In genomic region chr14:37466003-37466622, GRCh38 we compare ENCODE assay signal across 35 cellular contexts.
DNase-seq lines count a peak whose midpoint lies in the region; ATAC-seq, FAIRE-seq and TF ChIP-seq lines count a peak whose summit lies in the region.
"Had no signal": no experiment of that assay in that cellular context is flagged by ENCODE, and none has a peak within 500 bp of the region (broad histone marks: within the 10 kb centered on the region; RNA-seq: fewer than 3 reads in every experiment).

No MANE protein-coding gene starts in this region.

- H3K4me1 ChIP-seq in endothelial cell of umbilical vein (ENCODE audit: control insufficient read depth, extremely low read depth, insufficient read depth, low read length): no peaks in the 10 kb centered on the region
- H3K4me1 ChIP-seq in lower lobe of right lung: no peaks in the 10 kb centered on the region
- peaks cover 0 to 23% (median 0%) of the 10 kb centered on the region in 3 donors for H3K4me1 ChIP-seq in esophagus squamous epithelium
- H3K4me1 ChIP-seq: parathyroid adenoma, right atrium auricular region, spleen, thyroid gland had no signal

- in situ Hi-C loops in brain microvascular endothelial cell (cut with HindIII; ENCODE audit: low pct_ligation_motif_present, low sequenced_read_pairs): no loop called here

- H3K9me3 ChIP-seq in endothelial cell of umbilical vein (replicated peaks; ENCODE audit: control insufficient read depth, insufficient read depth, low read length): no peaks in the 10 kb centered on the region
- H3K9me3 ChIP-seq in lower lobe of right lung: no peaks in the 10 kb centered on the region
- H3K9me3 ChIP-seq in esophagus squamous epithelium: peaks cover 0 to 1% (median 0%) of the 10 kb centered on the region in 3 donors
- H3K9me3 ChIP-seq: thyroid gland had no signal

- peak; percentile 59 for FAIRE-seq in endothelial cell of umbilical vein (lab: Jason Lieb, UNC)
- FAIRE-seq: H1, HTR-8/SVneo, K562, RCC 7860 had no signal

- peak; percentile 59 to 63 for ATAC-seq in lower lobe of right lung
- ATAC-seq: activated T-helper 17 cell treated with anti-CD3 and anti-CD28 coated beads, Interleukin-2, amount 50 U/mL, for 72 hours; K562; stimulated activated naive CD8-positive, alpha-beta T cell treated with anti-CD3 and anti-CD28 coated beads, Interleukin-15, amount 100 ng/mL, for 72 hours had no signal

- H4K20me1 ChIP-seq in endothelial cell of umbilical vein (replicated peaks; ENCODE audit: control insufficient read depth, extremely low read depth, insufficient read depth, low read length): no peaks in the 10 kb centered on the region

- no peaks in the 10 kb centered on the region for H3K9me1 ChIP-seq in endothelial cell of umbilical vein (replicated peaks; ENCODE audit: control insufficient read depth, extremely low read depth, insufficient read depth, low read length)

- no peaks in the 10 kb centered on the region for H3K36me3 ChIP-seq in endothelial cell of umbilical vein (ENCODE audit: control insufficient read depth in 2 of 2, extremely low read depth in 1 of 2, insufficient read depth in 2 of 2, low read length in 2 of 2)
- H3K36me3 ChIP-seq in lower lobe of right lung: no peaks in the 10 kb centered on the region
- H3K36me3 ChIP-seq in brain microvascular endothelial cell (replicated peaks): no peaks in the 10 kb centered on the region
- no peaks in the 10 kb centered on the region for H3K36me3 ChIP-seq in esophagus squamous epithelium
- H3K36me3 ChIP-seq: right atrium auricular region, spleen, thyroid gland had no signal

- POLR2A ChIA-PET in endothelial cell of umbilical vein (lab: Charles Lee): no interaction called here

- no peak overlapping the region for H3K4me3 ChIP-seq in endothelial cell of umbilical vein (replicated peaks in 1 of 3; ENCODE audit: insufficient read depth in 1 of 3, low read depth in 1 of 3, low read length in 3 of 3)
- no peak overlapping the region for H3K4me3 ChIP-seq in lower lobe of right lung
- H3K4me3 ChIP-seq in brain microvascular endothelial cell (ENCODE audit: low read depth, low read length): no peak overlapping the region
- no peak overlapping the region for H3K4me3 ChIP-seq in esophagus squamous epithelium
- H3K4me3 ChIP-seq: dorsolateral prefrontal cortex, K562, right atrium auricular region, spleen, thyroid gland had no signal

- peak overlapping the region; percentile 77 for H3K27ac Mint-ChIP-seq in type B pancreatic cell
- H3K27ac Mint-ChIP-seq: activated T-helper 17 cell treated with anti-CD3 and anti-CD28 coated beads, Interleukin-2, amount 50 U/mL, for 72 hours; brain; CD14-positive monocyte; memory B cell; stimulated activated naive CD8-positive, alpha-beta T cell treated with anti-CD3 and anti-CD28 coated beads, Interleukin-15, amount 100 ng/mL, for 72 hours had no signal

- H3K27ac ChIP-seq in endothelial cell of umbilical vein (ENCODE audit: insufficient read depth, low read depth, low read length) (no peak overlapping the region), lower lobe of right lung (no peak overlapping the region), brain microvascular endothelial cell (no peak overlapping the region), esophagus squamous epithelium (peak overlapping the region in 2 of 4 donors; percentile 40 to 65)
- H3K27ac ChIP-seq: dorsolateral prefrontal cortex, parathyroid adenoma, right atrium auricular region, spleen, thyroid gland had no signal

- no peak overlapping the region for H3K4me2 ChIP-seq in endothelial cell of umbilical vein (ENCODE audit: insufficient read depth, low read length)

- H3K9ac ChIP-seq in endothelial cell of umbilical vein (replicated peaks; ENCODE audit: extremely low read depth, insufficient read depth, low read length): no peak overlapping the region
- H3K9ac ChIP-seq: parathyroid adenoma had no signal

- no peak overlapping the region for H2AFZ ChIP-seq in endothelial cell of umbilical vein (ENCODE audit: low read depth, low read length)
- H2AFZ ChIP-seq: parathyroid adenoma had no signal

- TF ChIP-seq CTCF in endothelial cell of umbilical vein (IDR thresholded peaks at IDR 0.05; ENCODE audit: extremely low read depth in 1 of 2, insufficient read depth in 1 of 2, low read depth in 1 of 2, low read length in 2 of 2) (no peak), lower lobe of right lung (IDR thresholded peaks at IDR 0.05) (no peak), type B pancreatic cell (conservative IDR thresholded peaks at IDR 0.05) (no peak), brain microvascular endothelial cell (IDR thresholded peaks at IDR 0.05; ENCODE audit: low read depth, low read length, missing control alignments) (no peak), esophagus squamous epithelium (IDR thresholded peaks at IDR 0.05) (no peak)

- no peaks in the 10 kb centered on the region for H3K27me3 Mint-ChIP-seq in type B pancreatic cell
- H3K27me3 Mint-ChIP-seq: activated T-helper 17 cell treated with anti-CD3 and anti-CD28 coated beads, Interleukin-2, amount 50 U/mL, for 72 hours; brain; memory B cell; stimulated activated naive CD8-positive, alpha-beta T cell treated with anti-CD3 and anti-CD28 coated beads, Interleukin-15, amount 100 ng/mL, for 72 hours had no signal

- dilution Hi-C loops in endothelial cell of umbilical vein (cut with MboI; ENCODE audit: extremely low pct_ligation_motif_present, low sequenced_read_pairs): no loop called here

- peak overlapping the region; percentile 46 for H3K4me3 Mint-ChIP-seq in type B pancreatic cell
- H3K4me3 Mint-ChIP-seq: activated T-helper 17 cell treated with anti-CD3 and anti-CD28 coated beads, Interleukin-2, amount 50 U/mL, for 72 hours; brain; CD14-positive monocyte; memory B cell; neural crest cell; stimulated activated naive CD8-positive, alpha-beta T cell treated with anti-CD3 and anti-CD28 coated beads, Interleukin-15, amount 100 ng/mL, for 72 hours had no signal

- no TSS peak for BruUV-seq in endothelial cell of umbilical vein (replicated peaks; lab: Mats Ljungman, UMichigan)

- no peak for TF ChIP-seq POLR2A in endothelial cell of umbilical vein (IDR thresholded peaks at IDR 0.05; ENCODE audit: low read depth, low read length)
- no peak for TF ChIP-seq POLR2A in esophagus squamous epithelium (IDR thresholded peaks at IDR 0.05)

- intact Hi-C loops in endothelial cell of umbilical vein (cut with micrococcal nuclease): no loop called here
- intact Hi-C loops in lower lobe of right lung (cut with DNase I): no loop called here
- intact Hi-C loops in esophagus squamous epithelium (cut with DNase I): no loop called here

- CTCF ChIA-PET in endothelial cell of umbilical vein (lab: Charles Lee): interaction anchor here (0.9 to 1.0 kb wide), 2 partner anchors 13 to 62 kb away, joined by 3 read pairs; no protein-coding TSS in a partner anchor

- H3K36me3 Mint-ChIP-seq in type B pancreatic cell: peaks cover 9% of the 10 kb centered on the region
- H3K36me3 Mint-ChIP-seq: brain, CD14-positive monocyte, memory B cell had no signal

- DNase-seq in LoVo (ENCODE audit: low spot score): peak; percentile 7
- no peak for DNase-seq in endothelial cell of umbilical vein (ENCODE audit: low read depth, low spot score)
- DNase-seq in lower lobe of right lung: no peak
- no peak for DNase-seq in type B pancreatic cell (ENCODE audit: extremely low spot score, unreplicated experiment)
- DNase-seq in brain microvascular endothelial cell: no peak
- no peak for DNase-seq in esophagus squamous epithelium (lab: John Stamatoyannopoulos, UW)
- DNase-seq in A172 (ENCODE audit: low spot score): no peak
- DNase-seq: activated CD4-positive, alpha-beta T cell treated with anti-CD3 and anti-CD28 coated beads, Interleukin-2, amount 50 U/mL, for 48 hours; activated CD4-positive, CD25-positive, alpha-beta regulatory T cell treated with anti-CD3 and anti-CD28 coated beads, Interleukin-2, amount 50 U/mL, for 72 hours; activated naive CD4-positive, alpha-beta T cell treated with anti-CD3 and anti-CD28 coated beads, Interleukin-2, amount 50 U/mL, for 16 hours; cerebellar nuclear complex; DMS79; dorsolateral prefrontal cortex; hippocampal formation; NCI-H1092 treated with DMSO at 0.1 percent for 48 hours; NCI-H1930; NCI-H345; NCI-H774; SHP77 treated with DMSO at 0.1 percent for 48 hours; spleen; stimulated activated CD8-positive, alpha-beta memory T cell treated with anti-CD3 and anti-CD28 coated beads, Interleukin-4, amount 100 ng/mL, for 48 hours; stimulated activated naive CD8-positive, alpha-beta T cell treated with anti-CD3 and anti-CD28 coated beads, Interleukin-15, amount 100 ng/mL, for 72 hours; T-helper 2 cell; thyroid gland had no signal

- H3K79me2 ChIP-seq in endothelial cell of umbilical vein (ENCODE audit: control insufficient read depth, insufficient read depth, low read length): no peaks in the 10 kb centered on the region
- H3K79me2 ChIP-seq: parathyroid adenoma had no signal

- H3K9me3 Mint-ChIP-seq in type B pancreatic cell: peaks cover 18% of the 10 kb centered on the region

- H3K27me3 ChIP-seq in endothelial cell of umbilical vein (ENCODE audit: control insufficient read depth in 2 of 2, insufficient read depth in 2 of 2, low read length in 2 of 2): no peaks in the 10 kb centered on the region
- H3K27me3 ChIP-seq in lower lobe of right lung (ENCODE audit: low read depth): no peaks in the 10 kb centered on the region
- H3K27me3 ChIP-seq in brain microvascular endothelial cell (replicated peaks): no peaks in the 10 kb centered on the region
- H3K27me3 ChIP-seq in esophagus squamous epithelium: no peaks in the 10 kb centered on the region
- H3K27me3 ChIP-seq: dorsolateral prefrontal cortex, right atrium auricular region, spleen, thyroid gland had no signal

- no peaks in the 10 kb centered on the region for H3K4me1 Mint-ChIP-seq in type B pancreatic cell (ENCODE audit: unreplicated experiment)
- H3K4me1 Mint-ChIP-seq: activated T-helper 17 cell treated with anti-CD3 and anti-CD28 coated beads, Interleukin-2, amount 50 U/mL, for 72 hours; brain; CD14-positive monocyte; memory B cell; neural crest cell; stimulated activated naive CD8-positive, alpha-beta T cell treated with anti-CD3 and anti-CD28 coated beads, Interleukin-15, amount 100 ng/mL, for 72 hours had no signal

TF ChIP-seq in endothelial cell of umbilical vein, 7 proteins besides CTCF, POLR2A, EP300 and RAD21:
- TF ChIP-seq GATA2 (IDR thresholded peaks at IDR 0.05; ENCODE audit: insufficient read depth, insufficient read length, low read depth, low read length) (no peak), MAX (IDR thresholded peaks at IDR 0.05; ENCODE audit: insufficient read depth, insufficient read length) (no peak), MYC (IDR thresholded peaks at IDR 0.05; ENCODE audit: low read depth, low read length) (no peak), JUN (IDR thresholded peaks at IDR 0.05; ENCODE audit: borderline replicate concordance, insufficient read depth, insufficient read length, low read depth) (no peak), POLR2AphosphoS5 (IDR thresholded peaks at IDR 0.05; ENCODE audit: insufficient read depth, low read depth, low read length) (no peak), FOS (IDR thresholded peaks at IDR 0.05; ENCODE audit: borderline replicate concordance, insufficient read depth, low read length) (no peak), EZH2 (IDR thresholded peaks at IDR 0.05; ENCODE audit: borderline replicate concordance, low read depth, low read length, severe bottlenecking) (no peak)
TF ChIP-seq in endothelial cell of umbilical vein: peak in this region for 0.
